In genomic region chr10:24893127-24893526, GRCh38 we compare ENCODE assay signal across 1 cellular context.
TF ChIP-seq lines count a peak whose summit lies in the region.

No MANE protein-coding gene starts in this region.

TF ChIP-seq in K562, 482 proteins besides CTCF, POLR2A, EP300 and RAD21:
- TF ChIP-seq CEBPB (tag; IDR thresholded peaks at IDR 0.05) (peak; percentile 66), HNRNPK (IDR thresholded peaks at IDR 0.05; ENCODE audit: low read depth, low read length, poor library complexity, severe bottlenecking) (no peak), TRIM24 (IDR thresholded peaks at IDR 0.05) (0 out of 4 replicates have a peak, but pooled peaks of 1 of the 2 experiments have one; percentile 16)
